In genomic region chr19:41887711-41888382, GRCh38 we compare ENCODE assay signal across 7 cellular contexts. TPM values are rescaled to one million over a fixed set of nuclear protein-coding genes. Genes with fewer than 3 reads are reported as not detected.
A peak's percentile ranks its signal among the peaks of the same experiment; 100 is the strongest.
DNase-seq lines count a peak whose midpoint lies in the region; ATAC-seq and TF ChIP-seq lines count a peak whose summit lies in the region.

No MANE protein-coding gene starts in this region.

- H3K27me3 ChIP-seq in HUES64 (ENCODE audit: insufficient read depth, low read length) = peaks cover 8% of the 10 kb centered on the region

- H3K9me3 Mint-ChIP-seq in activated CD4-positive, alpha-beta T cell treated with anti-CD3 and anti-CD28 coated beads for 36 hours (ENCODE audit: low read depth) = no peaks in the 10 kb centered on the region
- H3K9me3 Mint-ChIP-seq in chondrocyte (ENCODE audit: low read depth) = no peaks in the 10 kb centered on the region

- peaks cover 17% of the 10 kb centered on the region for H3K4me1 ChIP-seq in HUES64 (ENCODE audit: insufficient read depth, low read length)

- H3K9ac ChIP-seq in HUES64 (ENCODE audit: low read depth, low read length) = peak overlapping the region; percentile 37

- no peaks in the 10 kb centered on the region for H3K9me3 ChIP-seq in HUES64 (ENCODE audit: insufficient read depth, low read depth, low read length)

- H3K4me1 Mint-ChIP-seq in activated CD4-positive, alpha-beta T cell treated with anti-CD3 and anti-CD28 coated beads for 36 hours = peaks cover 60% of the 10 kb centered on the region
- peaks cover 27% of the 10 kb centered on the region for H3K4me1 Mint-ChIP-seq in chondrocyte (ENCODE audit: low read depth)

- peaks cover 11% of the 10 kb centered on the region for H3K36me3 ChIP-seq in HUES64 (ENCODE audit: insufficient read depth, low read length)

- intact Hi-C loops in activated CD4-positive, alpha-beta T cell treated with anti-CD3 and anti-CD28 coated beads for 36 hours (cut with DNase I, micrococcal nuclease) = loop anchor here (1.0 to 10.0 kb wide), 12 partner anchors 15 to 625 kb away; partner anchors contain the start of genes ERFL (in 2 of the 2), RPS19 (in 2 of the 2), DEDD2 (in 1 of the 2) and RABAC1 (in 1 of the 2)

- ATAC-seq in activated CD4-positive, alpha-beta T cell treated with anti-CD3 and anti-CD28 coated beads for 36 hours = peak; percentile 61
- ATAC-seq in GM19351 (IDR thresholded peaks at IDR 0.05; ENCODE audit: unreplicated experiment) (no peak), HG02885 (IDR thresholded peaks at IDR 0.05; ENCODE audit: poor library complexity, unreplicated experiment) (no peak)

- peak; percentile 94 for DNase-seq in activated CD4-positive, alpha-beta T cell treated with anti-CD3 and anti-CD28 coated beads for 36 hours
- DNase-seq in chondrocyte (ENCODE audit: low spot score) = no peak
- peak; percentile 28 for DNase-seq in occipital lobe (lab: John Stamatoyannopoulos, UW)
- DNase-seq in NCI-H69 (lab: John Stamatoyannopoulos, UW) = no peak

- H3K27me3 Mint-ChIP-seq in activated CD4-positive, alpha-beta T cell treated with anti-CD3 and anti-CD28 coated beads for 36 hours = no peaks in the 10 kb centered on the region
- H3K27me3 Mint-ChIP-seq in chondrocyte (ENCODE audit: low read depth) = no peaks in the 10 kb centered on the region

- H3K36me3 Mint-ChIP-seq in activated CD4-positive, alpha-beta T cell treated with anti-CD3 and anti-CD28 coated beads for 36 hours (ENCODE audit: low read depth) = peaks cover 54% of the 10 kb centered on the region
- peaks cover 7% of the 10 kb centered on the region for H3K36me3 Mint-ChIP-seq in chondrocyte (ENCODE audit: low read depth)

- POLR2A ChIA-PET in activated CD4-positive, alpha-beta T cell treated with anti-CD3 and anti-CD28 coated beads for 36 hours (lab: Charles Lee) = interaction anchor here (0.6 to 3.6 kb wide), 5 partner anchors 13 to 86 kb away, joined by 4 to 35 read pairs (median 13); partner anchors contain the start of gene RPS19

- CTCF ChIA-PET in activated CD4-positive, alpha-beta T cell treated with anti-CD3 and anti-CD28 coated beads for 36 hours (lab: Charles Lee) = interaction anchor here (0.5 to 8.2 kb wide), 10 partner anchors 12 to 416 kb away, joined by 3 to 62 read pairs (median 4); no protein-coding TSS in a partner anchor

- H3K4me3 ChIP-seq in HUES64 (ENCODE audit: low read length) = 0 out of 2 replicates have a peak overlapping the region, but pooled peaks have one; percentile 2

- H3K27ac Mint-ChIP-seq in activated CD4-positive, alpha-beta T cell treated with anti-CD3 and anti-CD28 coated beads for 36 hours = peak overlapping the region; percentile 89
- H3K27ac Mint-ChIP-seq in chondrocyte (ENCODE audit: unreplicated experiment) = peak overlapping the region; percentile 58

- no peak for TF ChIP-seq CTCF in chondrocyte (IDR thresholded peaks at IDR 0.05)

- peak overlapping the region; percentile 68 for H3K4me3 Mint-ChIP-seq in activated CD4-positive, alpha-beta T cell treated with anti-CD3 and anti-CD28 coated beads for 36 hours
- H3K4me3 Mint-ChIP-seq in chondrocyte (ENCODE audit: unreplicated experiment) = no peak overlapping the region

- WGBS in HUES64 = 32% methylated on average over 10 of the region's 17 CpGs

- H3K27ac ChIP-seq in HUES64 (ENCODE audit: low read depth, low read length) = peak overlapping the region; percentile 71

RNA-seq across cellular contexts. Expression of gene ARHGEF1, which starts 4.9 kb away (rescaled TPM):
- polyA plus RNA-seq in HUES64 (2013, experiment 1 of 2) = 26.3 TPM
- 32.8 TPM for polyA plus RNA-seq in HUES64 (2013, experiment 2 of 2)
- 100 to 1,000 TPM; 231 to 276 TPM for total RNA-seq in activated CD4-positive, alpha-beta T cell treated with anti-CD3 and anti-CD28 coated beads for 36 hours
- total RNA-seq in chondrocyte (70.5 to 105 TPM (median 73.2 TPM) in 3 replicates), occipital lobe (8.7 TPM)

RNA-seq across cellular contexts. Expression of gene CD79A, which starts 10.8 kb away (rescaled TPM):
- 0.25 TPM for polyA plus RNA-seq in HUES64 (2013, experiment 1 of 2)
- polyA plus RNA-seq in HUES64 (2013, experiment 2 of 2) = 0.44 TPM
- 1 to 10 TPM; 4.0 to 4.1 TPM for total RNA-seq in activated CD4-positive, alpha-beta T cell treated with anti-CD3 and anti-CD28 coated beads for 36 hours
- total RNA-seq in chondrocyte (0.36 TPM in 1 of 3 replicates, not detected in the others), occipital lobe (not detected)

RNA-seq across cellular contexts. Expression of gene RPS19, which starts 27.8 kb away (rescaled TPM):
- 3,403 TPM for polyA plus RNA-seq in HUES64 (2013, experiment 1 of 2)
- polyA plus RNA-seq in HUES64 (2013, experiment 2 of 2) = 3,620 TPM
- total RNA-seq in activated CD4-positive, alpha-beta T cell treated with anti-CD3 and anti-CD28 coated beads for 36 hours = 1,000 to 10,000 TPM; 2,342 to 3,204 TPM
- total RNA-seq in chondrocyte (1,424 to 1,797 TPM (median 1,457 TPM) in 3 replicates), occipital lobe (405 TPM)

RNA-seq across cellular contexts. Expression of gene ERFL, which starts 40.4 kb away (rescaled TPM):
- not detected for polyA plus RNA-seq in HUES64 (2013, experiment 1 of 2)
- polyA plus RNA-seq in HUES64 (2013, experiment 2 of 2) = not detected
- 1 to 10 TPM; 1.7 to 1.9 TPM for total RNA-seq in activated CD4-positive, alpha-beta T cell treated with anti-CD3 and anti-CD28 coated beads for 36 hours
- total RNA-seq in chondrocyte (0.27 to 0.44 TPM (median 0.35 TPM) in 3 replicates), occipital lobe (not detected)

RNA-seq across cellular contexts. Expression of gene DMRTC2, which starts 43.0 kb away (rescaled TPM):
- not detected for polyA plus RNA-seq in HUES64 (2013, experiment 1 of 2)
- polyA plus RNA-seq in HUES64 (2013, experiment 2 of 2) = not detected
- total RNA-seq in activated CD4-positive, alpha-beta T cell treated with anti-CD3 and anti-CD28 coated beads for 36 hours = not detected
- not detected in 3 replicates for total RNA-seq in chondrocyte
- not detected for total RNA-seq in occipital lobe

Comparison
In these comparisons a context has a peak if more than half of its experiments do, and no peak if none do; other contexts are left out.
1. DNase-seq: peak in activated CD4-positive, alpha-beta T cell treated with anti-CD3 and anti-CD28 coated beads for 36 hours (single experiment) and occipital lobe (single experiment); none in chondrocyte (single experiment) and NCI-H69 (single experiment).